Comparison of ENCODE assay signal across 1 cellular context in the genomic region with DNA sequence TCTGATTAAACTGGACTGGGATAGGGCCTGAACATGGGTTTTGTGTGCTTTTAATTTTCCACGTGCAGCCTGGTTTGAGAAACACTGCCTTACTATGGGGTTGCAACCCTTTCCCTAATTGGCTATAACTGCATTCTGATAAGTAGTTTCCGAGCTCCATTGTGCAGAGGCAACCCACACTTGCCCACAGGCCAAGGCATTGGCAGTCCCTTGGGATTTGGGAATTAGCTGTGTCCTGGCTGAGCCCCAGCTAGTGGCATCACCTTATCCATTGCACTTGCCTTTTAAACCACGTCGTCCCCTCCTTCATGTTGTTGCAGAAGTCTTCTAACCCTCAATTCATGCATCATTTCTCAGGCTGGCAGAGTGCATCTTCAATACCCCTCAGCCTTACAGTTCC.
TF ChIP-seq lines count a peak whose summit lies in the region.

No MANE protein-coding gene starts in this region.

TF ChIP-seq in GM23338, 12 proteins besides CTCF, POLR2A, EP300 and RAD21:
- no peak for TF ChIP-seq POLR2AphosphoS5 (IDR thresholded peaks at IDR 0.05; ENCODE audit: low read depth)
- no peak for TF ChIP-seq JUNB (IDR thresholded peaks at IDR 0.05; ENCODE audit: unreplicated experiment)
- TF ChIP-seq EZH2phosphoT487 (IDR thresholded peaks at IDR 0.05; ENCODE audit: unreplicated experiment): no peak
